8 cellular contexts compared by ENCODE assay signal in genomic region chr11:119019996-119020395, GRCh38. TPM values are rescaled to one million over a fixed set of nuclear protein-coding genes. Genes with fewer than 3 reads are reported as not detected.
DNase-seq lines count a peak whose midpoint lies in the region; ATAC-seq, FAIRE-seq and TF ChIP-seq lines count a peak whose summit lies in the region.

No MANE protein-coding gene starts in this region.

- POLR2A ChIA-PET in CD8-positive, alpha-beta memory T cell (lab: Charles Lee), result interaction anchor here (2.1 to 2.9 kb wide), 2 partner anchors 10 to 37 kb away, joined by 10 read pairs; partner anchors contain the start of genes HYOU1 and SLC37A4

- H3K4me1 Mint-ChIP-seq in CD8-positive, alpha-beta memory T cell, result peaks cover 46 to 84% (median 70%) of the 10 kb centered on the region in 3 donors
- H3K4me1 Mint-ChIP-seq in osteocyte (ENCODE audit: unreplicated experiment), result peaks cover 33% of the 10 kb centered on the region

- H3K9ac ChIP-seq in endocrine pancreas (ENCODE audit: control insufficient read depth, insufficient read depth, low read length), result peak overlapping the region; percentile 1

- CTCF ChIA-PET in CD8-positive, alpha-beta memory T cell (lab: Charles Lee), result interaction anchor here (1.3 to 2.9 kb wide), 3 partner anchors 12 to 31 kb away, joined by 3 to 11 read pairs (median 8); partner anchors contain the start of gene CENATAC

- ATAC-seq in GM19328 (IDR thresholded peaks at IDR 0.05; ENCODE audit: unreplicated experiment), result no peak
- no peak for ATAC-seq in GM19395 (IDR thresholded peaks at IDR 0.05; ENCODE audit: unreplicated experiment)
- no peak for ATAC-seq in GM19467 (IDR thresholded peaks at IDR 0.05; ENCODE audit: unreplicated experiment)

- peak overlapping the region; percentile 24 to 100 (median 100) for H3K27ac Mint-ChIP-seq in CD8-positive, alpha-beta memory T cell
- H3K27ac Mint-ChIP-seq in osteocyte (ENCODE audit: unreplicated experiment), result peak overlapping the region; percentile 99

- peaks cover 46% of the 10 kb centered on the region for H3K36me3 ChIP-seq in CD8-positive, alpha-beta memory T cell (ENCODE audit: insufficient read depth, low read length)
- H3K36me3 ChIP-seq in endocrine pancreas (ENCODE audit: control insufficient read depth, insufficient read depth, low read length), result peaks cover 5% of the 10 kb centered on the region

- TF ChIP-seq POLR2A in NB4 (IDR thresholded peaks at IDR 0.05; ENCODE audit: extremely low read depth, insufficient read length), result no peak

- no peak for DNase-seq in CD8-positive, alpha-beta memory T cell
- DNase-seq in NB4 (ENCODE audit: low read depth) (no peak), osteocyte (ENCODE audit: extremely low spot score, unreplicated experiment) (no peak), RCC 7860 (ENCODE audit: low spot score) (no peak)

- H3K4me3 Mint-ChIP-seq in CD8-positive, alpha-beta memory T cell, result peak overlapping the region; percentile 97 to 100 (median 99)
- H3K4me3 Mint-ChIP-seq in osteocyte (ENCODE audit: unreplicated experiment), result peak overlapping the region; percentile 97

- H3K4me1 ChIP-seq in CD8-positive, alpha-beta memory T cell (ENCODE audit: insufficient read depth, low read length), result peaks cover 54% of the 10 kb centered on the region
- H3K4me1 ChIP-seq in endocrine pancreas (ENCODE audit: control insufficient read depth, insufficient read depth, low read length), result peaks cover 7% of the 10 kb centered on the region

- no peak for FAIRE-seq in RCC 7860 (lab: Jason Lieb, UNC)

- H3K9me3 Mint-ChIP-seq in CD8-positive, alpha-beta memory T cell, result no peaks in the 10 kb centered on the region
- H3K9me3 Mint-ChIP-seq in osteocyte (ENCODE audit: unreplicated experiment), result no peaks in the 10 kb centered on the region

- H3K9me3 ChIP-seq in CD8-positive, alpha-beta memory T cell (ENCODE audit: low read length), result no peaks in the 10 kb centered on the region
- H3K9me3 ChIP-seq in endocrine pancreas (ENCODE audit: control insufficient read depth, low read length), result no peaks in the 10 kb centered on the region

- no peaks in the 10 kb centered on the region for H3K27me3 ChIP-seq in CD8-positive, alpha-beta memory T cell (ENCODE audit: insufficient read depth, low read length, poor library complexity, severe bottlenecking)
- no peaks in the 10 kb centered on the region for H3K27me3 ChIP-seq in endocrine pancreas (ENCODE audit: control insufficient read depth, insufficient read depth, low read length)

- H3K4me3 ChIP-seq in CD8-positive, alpha-beta memory T cell (ENCODE audit: low read length), result peak overlapping the region; percentile 15
- H3K4me3 ChIP-seq in NB4 (ENCODE audit: low read depth, low read length), result peak overlapping the region; percentile 100
- H3K4me3 ChIP-seq in endocrine pancreas (ENCODE audit: control insufficient read depth, insufficient read depth, low read length), result peak overlapping the region; percentile 90

- TF ChIP-seq CTCF in NB4 (IDR thresholded peaks at IDR 0.05; ENCODE audit: low read depth, low read length), result no peak
- no peak for TF ChIP-seq CTCF in osteocyte (IDR thresholded peaks at IDR 0.05)

- H3K36me3 Mint-ChIP-seq in CD8-positive, alpha-beta memory T cell, result peaks cover 12 to 87% (median 12%) of the 10 kb centered on the region in 3 donors
- H3K36me3 Mint-ChIP-seq in osteocyte (ENCODE audit: unreplicated experiment), result peaks cover 30% of the 10 kb centered on the region

- peaks cover 0 to 2% of the 10 kb centered on the region in 2 donors for H3K27me3 Mint-ChIP-seq in CD8-positive, alpha-beta memory T cell
- no peaks in the 10 kb centered on the region for H3K27me3 Mint-ChIP-seq in osteocyte (ENCODE audit: unreplicated experiment)

- H3K27ac ChIP-seq in CD8-positive, alpha-beta memory T cell (ENCODE audit: low read depth, low read length), result no peak overlapping the region

RNA-seq across cellular contexts. Expression of gene TRAPPC4, which starts 1.4 kb away (rescaled TPM):
- 100 to 1,000 TPM; 154 TPM for total RNA-seq in CD8-positive, alpha-beta memory T cell
- 125 TPM for polyA plus RNA-seq in CD8-positive, alpha-beta memory T cell
- total RNA-seq in osteocyte, result 71.4 and 75.3 TPM in 2 replicates

RNA-seq across cellular contexts. Expression of gene RPS25, which starts 1.9 kb away (rescaled TPM):
- total RNA-seq in CD8-positive, alpha-beta memory T cell, result 1,000 to 10,000 TPM; 1,415 to 1,447 TPM
- 4,526 TPM for polyA plus RNA-seq in CD8-positive, alpha-beta memory T cell
- 933 and 949 TPM in 2 replicates for total RNA-seq in osteocyte

RNA-seq across cellular contexts. Expression of gene SLC37A4, which starts 10.7 kb away (rescaled TPM):
- total RNA-seq in CD8-positive, alpha-beta memory T cell, result 10 to 100 TPM; 22.7 to 28.5 TPM
- 11.3 TPM for polyA plus RNA-seq in CD8-positive, alpha-beta memory T cell
- 15.6 and 16.3 TPM in 2 replicates for total RNA-seq in osteocyte

RNA-seq across cellular contexts. Expression of gene CENATAC, which starts 22.1 kb away (rescaled TPM):
- total RNA-seq in CD8-positive, alpha-beta memory T cell, result 10 to 100 TPM; 29.1 to 34.6 TPM
- 10.1 TPM for polyA plus RNA-seq in CD8-positive, alpha-beta memory T cell
- 31.6 and 32.7 TPM in 2 replicates for total RNA-seq in osteocyte

RNA-seq across cellular contexts. Expression of gene HYOU1, which starts 37.0 kb away (rescaled TPM):
- total RNA-seq in CD8-positive, alpha-beta memory T cell, result 100 to 1,000 TPM; 181 TPM
- 33.4 TPM for polyA plus RNA-seq in CD8-positive, alpha-beta memory T cell
- total RNA-seq in osteocyte, result 168 TPM in 2 replicates

Comparison
In these comparisons a context has a peak if more than half of its experiments do, and no peak if none do; other contexts are left out.
1. H3K4me3 ChIP-seq: peak in every context shown above with its lines; median percentile 100 in NB4; 90 in endocrine pancreas; 15 in CD8-positive, alpha-beta memory T cell.